ENCODE assay signal across 1 cellular context in the genomic region with DNA sequence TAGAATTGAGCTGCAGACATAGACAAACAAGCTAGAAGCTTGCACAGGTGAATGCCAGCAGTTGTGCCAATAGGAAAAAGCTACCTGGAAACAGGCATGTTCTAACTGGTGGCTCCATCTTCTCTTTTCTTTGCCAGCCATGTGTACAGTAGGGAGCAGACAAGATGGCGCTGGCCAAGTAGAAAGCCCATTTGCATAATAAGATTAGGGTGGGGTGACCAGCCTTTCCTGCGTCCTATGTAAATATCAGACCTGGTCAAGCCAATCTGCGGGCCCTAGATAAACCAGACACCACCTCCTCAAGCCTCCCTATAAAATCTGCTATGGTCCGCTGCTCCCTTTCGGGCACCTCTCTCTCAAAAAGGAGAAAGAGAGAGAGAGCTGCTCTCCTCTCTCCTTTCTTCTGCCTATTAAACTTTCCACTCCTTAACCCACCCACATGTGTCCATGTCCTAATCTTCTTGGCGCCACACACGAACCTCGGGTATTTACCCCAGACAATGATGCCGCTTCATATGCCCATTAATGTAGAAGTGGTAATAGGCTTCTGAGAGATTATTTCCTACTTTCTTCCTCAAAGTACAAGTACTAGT.
A peak's percentile ranks its signal among the peaks of the same experiment; 100 is the strongest.
TF ChIP-seq lines count a peak whose summit lies in the region.

No MANE protein-coding gene starts in this region.

TF ChIP-seq in K562, 482 proteins besides CTCF, POLR2A, EP300 and RAD21 (continued from another document):
- 0 out of 2 replicates have a peak, but pooled peaks have one; percentile 43 for TF ChIP-seq POLR2AphosphoS5 (IDR thresholded peaks at IDR 0.05; ENCODE audit: control insufficient read depth, insufficient read depth, low read depth, low read length)
- peak; percentile 46 for TF ChIP-seq CBFA2T3 (IDR thresholded peaks at IDR 0.05)
- peak; percentile 49 for TF ChIP-seq POLR2B (IDR thresholded peaks at IDR 0.05; ENCODE audit: low read depth, partially characterized antibody)
- peak; percentile 51 for TF ChIP-seq RBFOX2 (IDR thresholded peaks at IDR 0.05; ENCODE audit: low read depth, low read length)
- 0 out of 2 replicates have a peak, but pooled peaks have one; percentile 49 for TF ChIP-seq KAT8 (IDR thresholded peaks at IDR 0.05; ENCODE audit: low read depth)
- TF ChIP-seq PRDM10 (IDR thresholded peaks at IDR 0.05; ENCODE audit: partially characterized antibody) = no peak
- TF ChIP-seq RBM25 (IDR thresholded peaks at IDR 0.05; ENCODE audit: low read depth, low read length, severe bottlenecking) = no peak
- TF ChIP-seq DPF2 (IDR thresholded peaks at IDR 0.05) = no peak
- TF ChIP-seq SREBF1 (IDR thresholded peaks at IDR 0.05; ENCODE audit: borderline replicate concordance, low read depth, low read length) = peak; percentile 80; the same call in 1 of the 2 replicates
- no peak for TF ChIP-seq ATF1 (CRISPR knock-in tag; IDR thresholded peaks at IDR 0.05)
- TF ChIP-seq ATF1 (tag; IDR thresholded peaks at IDR 0.05) = 0 out of 2 replicates have a peak, but pooled peaks have one; percentile 20
- TF ChIP-seq ARID1B (IDR thresholded peaks at IDR 0.05) = peak; percentile 54
- TF ChIP-seq EP400 (IDR thresholded peaks at IDR 0.05) = peak; percentile 84
- TF ChIP-seq FOXA3 (CRISPR knock-in tag; conservative IDR thresholded peaks at IDR 0.05 in 1 of 2, IDR thresholded peaks at IDR 0.05 in 1 of 2) = peak; percentile 32 to 78; a peak in 3 of 4 replicates
- TF ChIP-seq NFRKB (IDR thresholded peaks at IDR 0.05; ENCODE audit: low read depth) = peak; percentile 68; the same call in 1 of the 2 replicates
- TF ChIP-seq FOXK2 (conservative IDR thresholded peaks at IDR 0.05 in 1 of 2, IDR thresholded peaks at IDR 0.05 in 1 of 2; ENCODE audit: low read depth in 2 of 2) = peak; percentile 36 to 49; a peak in 1 of 4 replicates
- TF ChIP-seq SUPT5H (IDR thresholded peaks at IDR 0.05) = peak; percentile 52; the same call in 1 of the 2 replicates
- peak; percentile 49 for TF ChIP-seq TAL1 (IDR thresholded peaks at IDR 0.05)
- TF ChIP-seq HMG20A (CRISPR knock-in tag; conservative IDR thresholded peaks at IDR 0.05) = no peak
- TF ChIP-seq YY1 (IDR thresholded peaks at IDR 0.05; ENCODE audit: borderline replicate concordance in 1 of 3, control insufficient read depth in 1 of 3, extremely low read depth in 1 of 3, insufficient read depth in 3 of 3, insufficient read length in 1 of 3, insufficient replicate concordance in 2 of 3, low read depth in 1 of 3, low read length in 2 of 3) = peak; percentile 30 to 93 (median 61)
- TF ChIP-seq, protein P1, sequence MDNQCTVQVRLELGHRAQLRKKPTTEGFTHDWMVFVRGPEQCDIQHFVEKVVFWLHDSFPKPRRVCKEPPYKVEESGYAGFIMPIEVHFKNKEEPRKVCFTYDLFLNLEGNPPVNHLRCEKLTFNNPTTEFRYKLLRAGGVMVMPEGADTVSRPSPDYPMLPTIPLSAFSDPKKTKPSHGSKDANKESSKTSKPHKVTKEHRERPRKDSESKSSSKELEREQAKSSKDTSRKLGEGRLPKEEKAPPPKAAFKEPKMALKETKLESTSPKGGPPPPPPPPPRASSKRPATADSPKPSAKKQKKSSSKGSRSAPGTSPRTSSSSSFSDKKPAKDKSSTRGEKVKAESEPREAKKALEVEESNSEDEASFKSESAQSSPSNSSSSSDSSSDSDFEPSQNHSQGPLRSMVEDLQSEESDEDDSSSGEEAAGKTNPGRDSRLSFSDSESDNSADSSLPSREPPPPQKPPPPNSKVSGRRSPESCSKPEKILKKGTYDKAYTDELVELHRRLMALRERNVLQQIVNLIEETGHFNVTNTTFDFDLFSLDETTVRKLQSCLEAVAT (IDR thresholded peaks at IDR 0.05) = 0 out of 4 replicates have a peak, but pooled peaks of 1 of the 2 experiments have one; percentile 15
